8 cellular contexts compared by ENCODE assay signal in the genomic region with DNA sequence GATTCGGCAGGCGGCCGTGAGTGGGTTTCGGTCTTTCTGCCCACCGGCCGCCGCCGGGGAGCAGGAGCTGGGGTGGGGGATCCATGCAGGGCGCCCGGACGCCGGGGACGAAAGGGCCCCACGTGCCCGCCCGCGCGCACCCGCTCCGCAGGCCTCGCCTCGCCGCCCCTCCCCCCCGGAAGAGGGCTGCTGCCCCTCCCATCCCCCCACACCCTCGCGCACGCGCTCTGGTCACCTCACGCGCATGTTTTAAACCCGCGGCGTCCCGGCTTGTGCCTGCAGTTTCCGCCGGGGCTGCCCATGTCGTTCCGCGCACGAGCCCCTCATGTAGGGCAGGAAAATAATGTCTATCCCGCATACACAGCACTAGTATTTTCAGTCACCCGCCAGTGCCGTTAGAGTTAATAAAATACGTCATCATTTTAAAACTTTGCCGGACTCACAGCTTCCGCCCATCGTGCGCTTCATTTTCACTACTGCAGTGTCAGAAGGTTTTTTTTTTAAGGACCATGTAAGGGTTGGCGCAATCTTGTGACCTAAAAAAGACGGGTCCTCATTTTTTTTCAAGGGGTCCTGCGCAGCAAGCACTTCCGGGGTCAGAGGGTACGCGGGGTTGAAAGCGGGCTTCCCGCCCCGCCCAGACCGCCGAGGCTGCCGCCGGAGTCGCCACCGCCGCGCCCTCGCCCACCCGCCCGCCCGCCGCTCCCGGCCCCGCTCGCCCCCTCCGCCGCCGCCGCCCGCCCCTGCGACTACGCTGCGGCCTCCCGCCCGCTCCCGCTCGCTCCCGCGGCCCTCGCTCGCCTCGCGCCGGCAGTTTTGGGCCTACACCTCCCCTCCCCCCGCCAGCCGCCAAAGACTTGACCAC. TPM values are rescaled to one million over a fixed set of nuclear protein-coding genes. Genes with fewer than 3 reads are reported as not detected.
A peak's percentile ranks its signal among the peaks of the same experiment; 100 is the strongest.
DNase-seq lines count a peak whose midpoint lies in the region; ATAC-seq and TF ChIP-seq lines count a peak whose summit lies in the region.

A gene (plus strand): TSS at position 640 of the 865 bp plus-strand sequence. CDS start 267 bp downstream, outside the sequence.

- H3K27me3 ChIP-seq in CD4-positive, CD25-positive, alpha-beta regulatory T cell (ENCODE audit: control insufficient read depth, insufficient read depth, low read length), result no peaks in the 10 kb centered on the region
- H3K27me3 ChIP-seq in duodenal mucosa (ENCODE audit: control insufficient read depth in 1 of 2, insufficient read depth in 2 of 2, low read length in 2 of 2), result no peaks in the 10 kb centered on the region

- CTCF ChIA-PET in activated CD8-positive, alpha-beta T cell treated with anti-CD3 and anti-CD28 coated beads for 36 hours (lab: Charles Lee), result interaction anchor here (0.9 to 15.2 kb wide), 4 partner anchors 11 to 50 kb away, joined by 3 to 215 read pairs (median 4); no protein-coding TSS in a partner anchor

- peaks cover 83% of the 10 kb centered on the region for H3K4me1 ChIP-seq in CD4-positive, CD25-positive, alpha-beta regulatory T cell (ENCODE audit: control insufficient read depth, insufficient read depth, low read length, poor library complexity, severe bottlenecking)
- H3K4me1 ChIP-seq in duodenal mucosa (ENCODE audit: control insufficient read depth in 1 of 2, insufficient read depth in 2 of 2, low read length in 2 of 2), result peaks cover 52 to 53% of the 10 kb centered on the region in 2 donors

- peak; percentile 59 to 64 for ATAC-seq in CD4-positive, CD25-positive, alpha-beta regulatory T cell (ENCODE audit: low read depth in 2 of 2)
- ATAC-seq in GM19467 (IDR thresholded peaks at IDR 0.05; ENCODE audit: unreplicated experiment), result peak; percentile 39
- peak; percentile 60 for ATAC-seq in activated CD8-positive, alpha-beta T cell treated with anti-CD3 and anti-CD28 coated beads for 36 hours

- TF ChIP-seq POLR2A in lower leg skin (IDR thresholded peaks at IDR 0.05), result peak in 1 of 2 donors; percentile 87

- no peaks in the 10 kb centered on the region for H3K9me3 Mint-ChIP-seq in CD4-positive, CD25-positive, alpha-beta regulatory T cell
- H3K9me3 Mint-ChIP-seq in activated CD8-positive, alpha-beta T cell treated with anti-CD3 and anti-CD28 coated beads for 36 hours, result peaks cover 3% of the 10 kb centered on the region

- H3K36me3 ChIP-seq in CD4-positive, CD25-positive, alpha-beta regulatory T cell (ENCODE audit: control insufficient read depth, insufficient read depth, low read length), result peaks cover 24% of the 10 kb centered on the region
- H3K36me3 ChIP-seq in duodenal mucosa (ENCODE audit: control insufficient read depth in 1 of 2, insufficient read depth in 2 of 2, low read length in 2 of 2), result peaks cover 4 to 11% of the 10 kb centered on the region in 2 donors

- H3K4me3 ChIP-seq in CD4-positive, CD25-positive, alpha-beta regulatory T cell (ENCODE audit: low read depth, low read length), result peak within 1 kb of the TSS; percentile 98
- H3K4me3 ChIP-seq in duodenal mucosa (ENCODE audit: low read depth in 1 of 2, low read length in 2 of 2), result peak within 1 kb of the TSS; percentile 94 to 96
- H3K4me3 ChIP-seq in lower leg skin (ENCODE audit: low read depth, poor library complexity, severe bottlenecking), result peak within 1 kb of the TSS; percentile 91

- peaks cover 12% of the 10 kb centered on the region for H3K27me3 Mint-ChIP-seq in CD4-positive, CD25-positive, alpha-beta regulatory T cell
- no peaks in the 10 kb centered on the region for H3K27me3 Mint-ChIP-seq in activated CD8-positive, alpha-beta T cell treated with anti-CD3 and anti-CD28 coated beads for 36 hours

- 0% methylated on average over 57 to 69 of the region's 94 CpGs for WGBS in lower leg skin, 2 donors

- DNase-seq in CD4-positive, CD25-positive, alpha-beta regulatory T cell, result peak; percentile 92 to 98 (median 96)
- peak; percentile 93 for DNase-seq in HT-29 (ENCODE audit: low spot score)
- peak; percentile 75 for DNase-seq in NK-92 (lab: John Stamatoyannopoulos, UW; ENCODE audit: unreplicated experiment)
- DNase-seq in activated CD8-positive, alpha-beta T cell treated with anti-CD3 and anti-CD28 coated beads for 36 hours, result peak; percentile 96
- DNase-seq in lower leg skin (ENCODE audit: low spot score in 2 of 2), result peak; percentile 91 to 99
- DNase-seq in stimulated activated CD4-positive, alpha-beta T cell treated with anti-CD3 and anti-CD28 coated beads, Interleukin-4, amount 100 ng/mL, for 24 hours, result peak; percentile 97

- peaks cover 34 to 77% (median 60%) of the 10 kb centered on the region in 4 donors for H3K4me1 Mint-ChIP-seq in CD4-positive, CD25-positive, alpha-beta regulatory T cell
- peaks cover 53% of the 10 kb centered on the region for H3K4me1 Mint-ChIP-seq in activated CD8-positive, alpha-beta T cell treated with anti-CD3 and anti-CD28 coated beads for 36 hours (ENCODE audit: low read depth)

- H3K4me3 Mint-ChIP-seq in CD4-positive, CD25-positive, alpha-beta regulatory T cell, result peak within 1 kb of the TSS; percentile 97 to 98 (median 98)
- peak within 1 kb of the TSS; percentile 99 for H3K4me3 Mint-ChIP-seq in activated CD8-positive, alpha-beta T cell treated with anti-CD3 and anti-CD28 coated beads for 36 hours

- peaks cover 50% of the 10 kb centered on the region for H3K36me3 Mint-ChIP-seq in CD4-positive, CD25-positive, alpha-beta regulatory T cell
- H3K36me3 Mint-ChIP-seq in activated CD8-positive, alpha-beta T cell treated with anti-CD3 and anti-CD28 coated beads for 36 hours (ENCODE audit: low read depth), result peaks cover 65% of the 10 kb centered on the region

- H3K9ac ChIP-seq in duodenal mucosa (ENCODE audit: low read depth in 1 of 2, low read length in 2 of 2), result peak within 1 kb of the TSS; percentile 97 to 100

- peak within 1 kb of the TSS; percentile 100 for H3K27ac ChIP-seq in CD4-positive, CD25-positive, alpha-beta regulatory T cell (ENCODE audit: insufficient read depth, low read length, poor library complexity, severe bottlenecking)
- peak within 1 kb of the TSS; percentile 100 for H3K27ac ChIP-seq in duodenal mucosa (ENCODE audit: low read depth, low read length)

- POLR2A ChIA-PET in activated CD8-positive, alpha-beta T cell treated with anti-CD3 and anti-CD28 coated beads for 36 hours (lab: Charles Lee), result interaction anchor here (0.6 to 28.8 kb wide), 16 partner anchors 8 to 346 kb away, joined by 3 to 955 read pairs (median 8); a partner anchor contains a TSS

- no peak for TF ChIP-seq CTCF in activated CD8-positive, alpha-beta T cell treated with anti-CD3 and anti-CD28 coated beads for 36 hours (IDR thresholded peaks at IDR 0.05)
- no peak for TF ChIP-seq CTCF in lower leg skin (IDR thresholded peaks at IDR 0.05)

- intact Hi-C loops in activated CD8-positive, alpha-beta T cell treated with anti-CD3 and anti-CD28 coated beads for 36 hours (cut with micrococcal nuclease), result loop anchor here (2.0 to 5.0 kb wide), 2 partner anchors 104 to 175 kb away; a partner anchor contains a TSS
- intact Hi-C loops in lower leg skin (cut with DNase I; ENCODE audit: low total_unique reads), result loop anchor here (1.0 kb wide), 1 partner anchor 49 kb away; no protein-coding TSS in a partner anchor

- H3K9me3 ChIP-seq in CD4-positive, CD25-positive, alpha-beta regulatory T cell (ENCODE audit: control insufficient read depth in 2 of 2, low read length in 2 of 2), result no peaks in the 10 kb centered on the region
- H3K9me3 ChIP-seq in duodenal mucosa (ENCODE audit: control insufficient read depth in 1 of 2, low read length in 2 of 2), result no peaks in the 10 kb centered on the region

- peak within 1 kb of the TSS; percentile 100 for H3K27ac Mint-ChIP-seq in CD4-positive, CD25-positive, alpha-beta regulatory T cell
- H3K27ac Mint-ChIP-seq in activated CD8-positive, alpha-beta T cell treated with anti-CD3 and anti-CD28 coated beads for 36 hours, result peak within 1 kb of the TSS; percentile 98

RNA-seq across cellular contexts. Expression of the gene that starts here (rescaled TPM):
- total RNA-seq in CD4-positive, CD25-positive, alpha-beta regulatory T cell, result 330 TPM
- 100 to 1,000 TPM; 131 to 188 (median 173) TPM for polyA plus RNA-seq in CD4-positive, CD25-positive, alpha-beta regulatory T cell
- total RNA-seq in HT-29 (2014; rRNA removed; shearing (Covaris generic)), result 47.6 and 52.6 TPM in 2 replicates
- total RNA-seq in activated CD8-positive, alpha-beta T cell treated with anti-CD3 and anti-CD28 coated beads for 36 hours, result 100 to 1,000 TPM; 470 to 489 TPM
- 100 to 1,000 TPM; 148 to 247 (median 186) TPM for total RNA-seq in lower leg skin

Comparison
In these comparisons a context has a peak if more than half of its experiments do, and no peak if none do; other contexts are left out.
1. Peak in every context shown above with its lines: DNase-seq, ATAC-seq, H3K4me3 ChIP-seq and H3K27ac ChIP-seq.